1 cellular context compared by ENCODE assay signal in genomic region chr4:52824270-52824602, GRCh38.
TF ChIP-seq lines count a peak whose summit lies in the region.

No MANE protein-coding gene starts in this region.

TF ChIP-seq in HepG2, 621 proteins besides CTCF, POLR2A, EP300 and RAD21:
- TF ChIP-seq ZNF501 (CRISPR knock-in tag; IDR thresholded peaks at IDR 0.05): 0 out of 2 replicates have a peak, but pooled peaks have one; percentile 15
- no peak for TF ChIP-seq POGZ (CRISPR knock-in tag; IDR thresholded peaks at IDR 0.05)
